Comparison of ENCODE assay signal across 10 cellular contexts in the genomic region with DNA sequence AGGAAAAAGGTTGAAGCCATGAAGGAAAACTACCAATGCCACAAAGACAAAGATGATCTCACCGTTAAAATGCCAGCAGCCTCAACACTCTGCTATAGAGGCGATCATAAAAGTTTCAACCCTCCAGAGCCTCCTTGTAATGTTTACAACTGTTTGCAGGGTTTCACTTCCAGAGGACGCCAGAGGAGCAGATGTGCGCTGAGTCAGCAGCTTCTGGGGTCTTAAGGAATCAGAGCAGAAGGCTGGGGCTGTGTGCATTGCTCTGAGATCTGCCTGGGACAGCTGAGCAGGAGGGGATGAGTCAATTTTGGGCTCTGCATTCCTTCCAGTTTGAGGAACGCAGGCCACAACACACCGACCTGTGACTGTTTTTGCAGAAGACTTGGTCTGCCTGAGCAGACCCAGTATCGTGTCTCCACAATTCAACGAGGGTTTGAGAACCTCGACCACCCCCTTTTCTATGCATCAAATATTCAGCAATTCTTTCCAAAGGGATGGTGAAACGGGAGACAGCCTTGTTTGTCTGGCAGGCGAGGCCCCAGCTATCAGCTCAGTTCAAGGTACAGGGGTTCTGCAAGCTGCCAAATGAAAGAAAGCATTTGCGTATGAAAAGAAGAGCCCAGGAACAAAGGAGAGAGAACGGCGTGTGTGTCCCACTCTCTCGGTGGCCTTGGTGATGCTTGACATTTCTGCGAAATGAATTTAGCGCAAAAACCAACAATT.
DNase-seq lines count a peak whose midpoint lies in the region; TF ChIP-seq lines count a peak whose summit lies in the region.
"Had no signal": no experiment of that assay in that cellular context is flagged by ENCODE, and none has a peak within 500 bp of the region (broad histone marks: within the 10 kb centered on the region; RNA-seq: fewer than 3 reads in every experiment).

No MANE protein-coding gene starts in this region.

- intact Hi-C loops in MCF 10A (cut with micrococcal nuclease) (no loop called here), breast epithelium (cut with DNase I; ENCODE audit: low total_unique reads) (no loop called here), vagina (cut with DNase I) (no loop called here)

- TF ChIP-seq CTCF in MCF 10A (IDR thresholded peaks at IDR 0.05; ENCODE audit: unreplicated experiment) (no peak), breast epithelium (IDR thresholded peaks at IDR 0.05) (no peak), vagina (IDR thresholded peaks at IDR 0.05) (no peak), mesothelial cell of epicardium (IDR thresholded peaks at IDR 0.05; ENCODE audit: unreplicated experiment) (no peak)

- no TSS peak for BruUV-seq in MCF 10A (replicated peaks; lab: Mats Ljungman, UMichigan)

- POLR2A ChIA-PET in MCF 10A (lab: Yijun Ruan, JAX), result no interaction called here

- TF ChIP-seq POLR2A in breast epithelium (IDR thresholded peaks at IDR 0.05) (no peak), vagina (IDR thresholded peaks at IDR 0.05) (no peak)

- no peaks in the 10 kb centered on the region for H3K9me3 ChIP-seq in breast epithelium
- no peaks in the 10 kb centered on the region for H3K9me3 ChIP-seq in iPS-20b (ENCODE audit: insufficient read depth, low read depth, low read length)
- no peaks in the 10 kb centered on the region for H3K9me3 ChIP-seq in vagina
- H3K9me3 ChIP-seq: Peyer's patch had no signal

- H3K27ac ChIP-seq in breast epithelium (no peak overlapping the region), iPS-20b (ENCODE audit: low read length) (no peak overlapping the region), vagina (peak overlapping the region; percentile 39)
- H3K27ac ChIP-seq: Peyer's patch had no signal

- H3K36me3 ChIP-seq in breast epithelium, result no peaks in the 10 kb centered on the region
- H3K36me3 ChIP-seq in iPS-20b (ENCODE audit: insufficient read depth, low read depth, low read length), result no peaks in the 10 kb centered on the region
- no peaks in the 10 kb centered on the region for H3K36me3 ChIP-seq in vagina
- H3K36me3 ChIP-seq: Peyer's patch had no signal

- H3K4me3 Mint-ChIP-seq in MCF 10A (ENCODE audit: unreplicated experiment), result no peak overlapping the region
- H3K4me3 Mint-ChIP-seq in mesothelial cell of epicardium, result no peak overlapping the region
- H3K4me3 Mint-ChIP-seq: activated naive CD8-positive, alpha-beta T cell treated with anti-CD3 and anti-CD28 coated beads, Interleukin-2, amount 10 ng/mL, durations not matched to agents 7 days and 5 days had no signal

- no peak overlapping the region for H3K4me3 ChIP-seq in breast epithelium
- H3K4me3 ChIP-seq in iPS-20b (ENCODE audit: low read length), result peak overlapping the region; percentile 49; the same call in 1 of the 2 replicates
- no peak overlapping the region for H3K4me3 ChIP-seq in vagina
- H3K4me3 ChIP-seq: Peyer's patch had no signal

- no peaks in the 10 kb centered on the region for H3K4me1 ChIP-seq in breast epithelium
- H3K4me1 ChIP-seq in iPS-20b (ENCODE audit: insufficient read depth, low read length), result peaks cover 10% of the 10 kb centered on the region; the same call in 1 of the 2 replicates
- H3K4me1 ChIP-seq in vagina, result peaks cover 18% of the 10 kb centered on the region
- H3K4me1 ChIP-seq: Peyer's patch had no signal

- H3K27me3 ChIP-seq in breast epithelium (no peaks in the 10 kb centered on the region), iPS-20b (ENCODE audit: insufficient read depth, low read length) (peaks cover 12% of the 10 kb centered on the region), vagina (no peaks in the 10 kb centered on the region)
- H3K27me3 ChIP-seq: Peyer's patch had no signal

- H3K4me1 Mint-ChIP-seq in MCF 10A (ENCODE audit: insufficient read depth, unreplicated experiment), result peaks cover 4% of the 10 kb centered on the region
- H3K4me1 Mint-ChIP-seq in mesothelial cell of epicardium, result peaks cover 10% of the 10 kb centered on the region
- H3K4me1 Mint-ChIP-seq: activated naive CD8-positive, alpha-beta T cell treated with anti-CD3 and anti-CD28 coated beads, Interleukin-2, amount 10 ng/mL, durations not matched to agents 7 days and 5 days had no signal

- DNase-seq in MCF 10A (ENCODE audit: unreplicated experiment), result peak; percentile 40
- DNase-seq in breast epithelium (ENCODE audit: low spot score in 2 of 2), result no peak
- peak; percentile 61 for DNase-seq in RPMI7951 (ENCODE audit: low read depth)
- no peak for DNase-seq in vagina (ENCODE audit: extremely low spot score in 2 of 2)
- DNase-seq in mesothelial cell of epicardium (ENCODE audit: low spot score in 2 of 2, unreplicated experiment in 2 of 2), result no peak
- DNase-seq in HPDE6-E6E7 (ENCODE audit: extremely low spot score), result no peak
- DNase-seq in NCI-H526 (lab: John Stamatoyannopoulos, UW), result no peak
- DNase-seq: activated naive CD8-positive, alpha-beta T cell treated with anti-CD3 and anti-CD28 coated beads, Interleukin-2, amount 10 ng/mL, durations not matched to agents 7 days and 5 days had no signal

- H3K9me3 Mint-ChIP-seq in MCF 10A (ENCODE audit: unreplicated experiment) (no peaks in the 10 kb centered on the region), mesothelial cell of epicardium (no peaks in the 10 kb centered on the region)
- H3K9me3 Mint-ChIP-seq: activated naive CD8-positive, alpha-beta T cell treated with anti-CD3 and anti-CD28 coated beads, Interleukin-2, amount 10 ng/mL, durations not matched to agents 7 days and 5 days had no signal

- CTCF ChIA-PET in MCF 10A (lab: Yijun Ruan, JAX), result interaction anchor here (0.6 to 0.8 kb wide), 4 partner anchors 9 to 145 kb away, joined by 3 to 5 read pairs (median 3); no protein-coding TSS in a partner anchor

- H3K27ac Mint-ChIP-seq in MCF 10A (ENCODE audit: low read depth, unreplicated experiment) (no peak overlapping the region), mesothelial cell of epicardium (no peak overlapping the region)
- H3K27ac Mint-ChIP-seq: activated naive CD8-positive, alpha-beta T cell treated with anti-CD3 and anti-CD28 coated beads, Interleukin-2, amount 10 ng/mL, durations not matched to agents 7 days and 5 days had no signal

- no peaks in the 10 kb centered on the region for H3K36me3 Mint-ChIP-seq in MCF 10A (ENCODE audit: insufficient read depth, unreplicated experiment)
- no peaks in the 10 kb centered on the region for H3K36me3 Mint-ChIP-seq in mesothelial cell of epicardium
- H3K36me3 Mint-ChIP-seq: activated naive CD8-positive, alpha-beta T cell treated with anti-CD3 and anti-CD28 coated beads, Interleukin-2, amount 10 ng/mL, durations not matched to agents 7 days and 5 days had no signal

- no peak overlapping the region for H3K9ac ChIP-seq in iPS-20b (ENCODE audit: low read depth, low read length)

- H3K27me3 Mint-ChIP-seq in MCF 10A (ENCODE audit: insufficient read depth, unreplicated experiment) (peaks cover 20% of the 10 kb centered on the region), mesothelial cell of epicardium (ENCODE audit: low read depth) (peaks cover 3% of the 10 kb centered on the region)

Comparison
In these comparisons a context has a peak if more than half of its experiments do, and no peak if none do; other contexts are left out.
1. DNase-seq: peak in MCF 10A (single experiment) and RPMI7951 (single experiment); none in breast epithelium (0 of 2), vagina (0 of 2), mesothelial cell of epicardium (0 of 2), HPDE6-E6E7 (single experiment) and NCI-H526 (0 of 2).